ENCODE assay signal across 8 cellular contexts in the genomic region with DNA sequence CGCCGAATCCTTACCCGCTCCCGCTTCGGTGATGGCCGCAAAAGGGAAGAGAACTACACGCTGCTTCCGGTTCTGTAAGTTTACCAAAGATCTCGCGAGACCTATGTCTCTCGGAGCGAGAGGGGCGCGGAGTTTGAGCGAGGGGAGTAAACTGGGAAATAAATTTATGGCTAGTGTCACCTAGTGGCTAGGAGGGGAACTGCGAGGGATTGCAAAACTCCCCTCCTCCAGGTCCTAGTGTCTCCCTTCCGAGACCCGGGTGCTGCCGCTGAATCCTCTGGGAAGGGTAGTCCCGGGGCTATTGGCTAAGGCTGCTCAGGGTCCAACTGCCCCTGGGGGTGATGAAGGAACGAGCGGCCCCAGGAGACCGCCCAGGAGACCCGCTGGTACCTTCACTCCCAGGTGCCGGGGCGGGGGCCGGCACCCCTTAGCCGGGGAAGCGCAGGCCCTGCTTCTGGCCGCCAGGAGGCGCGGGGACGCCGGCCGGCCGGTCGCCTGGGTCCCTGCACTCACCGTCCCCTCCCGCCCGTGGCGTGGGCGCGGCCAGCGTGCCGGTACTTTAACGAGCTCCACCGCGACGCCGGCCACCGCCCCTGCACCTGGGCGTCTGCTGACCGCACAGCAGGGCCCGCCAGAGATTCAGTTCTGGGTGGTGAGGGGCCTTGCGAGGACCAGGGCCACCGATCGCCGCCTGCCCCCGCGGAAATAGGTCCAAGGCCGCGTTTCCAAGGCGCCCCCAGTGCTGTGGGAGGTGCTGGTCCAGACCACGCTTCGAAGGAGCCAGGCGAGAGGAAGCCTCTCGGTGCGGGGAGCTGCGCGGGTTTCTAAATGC. TPM values are rescaled to one million over a fixed set of nuclear protein-coding genes. Genes with fewer than 3 reads are reported as not detected.
DNase-seq lines count a peak whose midpoint lies in the region; ATAC-seq, FAIRE-seq and TF ChIP-seq lines count a peak whose summit lies in the region.

RPL26 (minus strand) TSS at position 51 of the 832 bp plus-strand sequence. CDS start 883 bp downstream, outside the sequence.

- TF ChIP-seq CTCF in AG10803 (conservative IDR thresholded peaks at IDR 0.05; ENCODE audit: low read length), result peak; percentile 82
- TF ChIP-seq CTCF in kidney (IDR thresholded peaks at IDR 0.05; ENCODE audit: borderline replicate concordance, extremely low read depth, insufficient read depth), result peak; percentile 94

- H3K36me3 ChIP-seq in kidney (ENCODE audit: control insufficient read depth in 1 of 2, insufficient read depth in 2 of 2, low read length in 2 of 2), result peaks cover 19 to 32% of the 10 kb centered on the region in 2 donors

- intact Hi-C loops in kidney (cut with DNase I), result no loop called here

- peak within 1 kb of the TSS; percentile 30 to 78 for H3K9ac ChIP-seq in kidney (ENCODE audit: low read length in 2 of 2)

- ATAC-seq in GM19023 (IDR thresholded peaks at IDR 0.05; ENCODE audit: unreplicated experiment) (peak; percentile 88), HG03342 (IDR thresholded peaks at IDR 0.05; ENCODE audit: unreplicated experiment) (peak; percentile 77)
- ATAC-seq in activated CD4-positive, CD25-positive, alpha-beta regulatory T cell treated with anti-CD3 and anti-CD28 coated beads, Interleukin-2, amount 50 U/mL, for 24 hours, result peak; percentile 91 to 93

- H3K9me3 ChIP-seq in kidney (ENCODE audit: control insufficient read depth in 1 of 2, low read length in 2 of 2), result no peaks in the 10 kb centered on the region

- H3K27ac ChIP-seq in kidney (ENCODE audit: low read depth in 2 of 2, low read length in 2 of 2), result peak within 1 kb of the TSS; percentile 78 to 80

- H3K4me1 ChIP-seq in kidney (ENCODE audit: control insufficient read depth in 1 of 2, insufficient read depth in 1 of 2, low read depth in 1 of 2, low read length in 2 of 2), result peaks cover 22 to 26% of the 10 kb centered on the region in 2 donors

- DNase-seq in AG10803 (ENCODE audit: low read depth), result peak; percentile 98
- DNase-seq in NCI-H446 (lab: John Stamatoyannopoulos, UW), result peak; percentile 98
- peak; percentile 71 to 87 for DNase-seq in cerebellar nuclear complex (lab: John Stamatoyannopoulos, UW)
- peak; percentile 98 for DNase-seq in kidney
- DNase-seq in stimulated activated CD4-positive, alpha-beta T cell treated with anti-CD3 and anti-CD28 coated beads, Interleukin-15, amount 100 ng/mL, for 48 hours (ENCODE audit: low read depth in 2 of 2), result peak; percentile 91 to 93

- peak; percentile 85 for FAIRE-seq in kidney (lab: Jason Lieb, UNC)

- peak within 1 kb of the TSS; percentile 92 for H3K4me3 ChIP-seq in AG10803 (ENCODE audit: low read length)
- H3K4me3 ChIP-seq in kidney (ENCODE audit: low read length in 2 of 2), result peak within 1 kb of the TSS; percentile 87 to 99

RNA-seq across cellular contexts. Expression of gene RPL26, which starts in this region (rescaled TPM):
- total RNA-seq in kidney, result 1,267 TPM
- polyA plus RNA-seq in kidney (ENCODE audit: insufficient read depth, low read depth, low replicate concordance), result 2,696 TPM

Comparison
In these comparisons a context has a peak if more than half of its experiments do, and no peak if none do; other contexts are left out.
1. Peak in every context shown above with its lines: DNase-seq, ATAC-seq, H3K4me3 ChIP-seq and H3K27ac ChIP-seq.